Comparison of ENCODE assay signal across 1 cellular context in genomic region chr1:197440730-197441129, GRCh38.
TF ChIP-seq lines count a peak whose summit lies in the region.

No MANE protein-coding gene starts in this region.

TF ChIP-seq in GM23338, 12 proteins besides CTCF, POLR2A, EP300 and RAD21 (continued from another document):
- no peak for TF ChIP-seq ZNF462 (CRISPR knock-in tag; IDR thresholded peaks at IDR 0.05)
- TF ChIP-seq, protein P1, sequence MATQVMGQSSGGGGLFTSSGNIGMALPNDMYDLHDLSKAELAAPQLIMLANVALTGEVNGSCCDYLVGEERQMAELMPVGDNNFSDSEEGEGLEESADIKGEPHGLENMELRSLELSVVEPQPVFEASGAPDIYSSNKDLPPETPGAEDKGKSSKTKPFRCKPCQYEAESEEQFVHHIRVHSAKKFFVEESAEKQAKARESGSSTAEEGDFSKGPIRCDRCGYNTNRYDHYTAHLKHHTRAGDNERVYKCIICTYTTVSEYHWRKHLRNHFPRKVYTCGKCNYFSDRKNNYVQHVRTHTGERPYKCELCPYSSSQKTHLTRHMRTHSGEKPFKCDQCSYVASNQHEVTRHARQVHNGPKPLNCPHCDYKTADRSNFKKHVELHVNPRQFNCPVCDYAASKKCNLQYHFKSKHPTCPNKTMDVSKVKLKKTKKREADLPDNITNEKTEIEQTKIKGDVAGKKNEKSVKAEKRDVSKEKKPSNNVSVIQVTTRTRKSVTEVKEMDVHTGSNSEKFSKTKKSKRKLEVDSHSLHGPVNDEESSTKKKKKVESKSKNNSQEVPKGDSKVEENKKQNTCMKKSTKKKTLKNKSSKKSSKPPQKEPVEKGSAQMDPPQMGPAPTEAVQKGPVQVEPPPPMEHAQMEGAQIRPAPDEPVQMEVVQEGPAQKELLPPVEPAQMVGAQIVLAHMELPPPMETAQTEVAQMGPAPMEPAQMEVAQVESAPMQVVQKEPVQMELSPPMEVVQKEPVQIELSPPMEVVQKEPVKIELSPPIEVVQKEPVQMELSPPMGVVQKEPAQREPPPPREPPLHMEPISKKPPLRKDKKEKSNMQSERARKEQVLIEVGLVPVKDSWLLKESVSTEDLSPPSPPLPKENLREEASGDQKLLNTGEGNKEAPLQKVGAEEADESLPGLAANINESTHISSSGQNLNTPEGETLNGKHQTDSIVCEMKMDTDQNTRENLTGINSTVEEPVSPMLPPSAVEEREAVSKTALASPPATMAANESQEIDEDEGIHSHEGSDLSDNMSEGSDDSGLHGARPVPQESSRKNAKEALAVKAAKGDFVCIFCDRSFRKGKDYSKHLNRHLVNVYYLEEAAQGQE (IDR thresholded peaks at IDR 0.05; ENCODE audit: unreplicated experiment) = no peak
- TF ChIP-seq STAT1 (IDR thresholded peaks at IDR 0.05; ENCODE audit: unreplicated experiment) = no peak
- no peak for TF ChIP-seq CREB1 (CRISPR knock-in tag; IDR thresholded peaks at IDR 0.05; ENCODE audit: low read depth)
- no peak for TF ChIP-seq ETS1 (IDR thresholded peaks at IDR 0.05)
- TF ChIP-seq JUNB (IDR thresholded peaks at IDR 0.05; ENCODE audit: unreplicated experiment) = no peak
- no peak for TF ChIP-seq NANOG (IDR thresholded peaks at IDR 0.05; ENCODE audit: borderline replicate concordance)
- TF ChIP-seq EZH2phosphoT487 (IDR thresholded peaks at IDR 0.05; ENCODE audit: unreplicated experiment) = no peak
- no peak for TF ChIP-seq EZH2 (IDR thresholded peaks at IDR 0.05; ENCODE audit: low read depth, unreplicated experiment)
- no peak for TF ChIP-seq ZNF331 (CRISPR knock-in tag; IDR thresholded peaks at IDR 0.05; ENCODE audit: low read depth)
- TF ChIP-seq ZNF114 (CRISPR knock-in tag; IDR thresholded peaks at IDR 0.05) = no peak
TF ChIP-seq in GM23338: peak in this region for 0.
